Comparison of ENCODE assay signal across 27 cellular contexts in the genomic region with DNA sequence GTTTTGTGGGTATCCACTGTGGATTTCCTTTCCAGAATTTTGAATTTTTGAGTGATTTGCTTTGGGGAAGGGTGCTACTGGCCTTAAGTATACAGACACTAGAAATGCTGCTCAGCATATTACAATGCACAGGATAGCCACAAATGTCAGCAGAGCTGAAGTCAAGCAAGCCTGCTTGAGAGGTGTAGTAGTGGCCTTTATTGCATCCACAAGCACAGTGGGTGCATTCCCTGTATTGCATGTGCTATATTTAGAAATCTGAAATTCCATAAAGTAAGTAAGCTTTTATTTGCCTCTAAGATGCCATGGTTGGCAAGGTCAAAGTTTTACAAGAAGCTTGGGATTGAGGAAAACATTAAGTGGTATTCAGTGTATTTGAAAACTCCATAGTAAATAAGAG.
A peak's percentile ranks its signal among the peaks of the same experiment; 100 is the strongest.
DNase-seq lines count a peak whose midpoint lies in the region; ATAC-seq and TF ChIP-seq lines count a peak whose summit lies in the region.
"Had no signal": no experiment of that assay in that cellular context is flagged by ENCODE, and none has a peak within 500 bp of the region (broad histone marks: within the 10 kb centered on the region; RNA-seq: fewer than 3 reads in every experiment).

No MANE protein-coding gene starts in this region.

- H3K4me1 ChIP-seq in mucosa of descending colon (ENCODE audit: low read depth): peaks cover 17% of the 10 kb centered on the region
- H3K4me1 ChIP-seq: A549; BE2C; BLaER1; BLaER1 treated with 17β-estradiol and CSF1 and Interleukin-3, amounts not matched to agents 10 nM and 100 nM; Caco-2 had no signal

- no peaks in the 10 kb centered on the region for H3K9me3 ChIP-seq in mucosa of descending colon
- H3K9me3 ChIP-seq: BE2C had no signal

- intact Hi-C loops in left colon (cut with DNase I, micrococcal nuclease): no loop called here
- intact Hi-C loops in mucosa of descending colon (cut with DNase I, micrococcal nuclease): no loop called here

- no peak overlapping the region for H3K4me3 ChIP-seq in mucosa of descending colon
- H3K4me3 ChIP-seq: A549; BLaER1; BLaER1 treated with 17β-estradiol and CSF1 and Interleukin-3, amounts not matched to agents 10 nM and 100 nM had no signal

- peak; percentile 66 for ATAC-seq in left colon
- ATAC-seq in mucosa of descending colon: peak; percentile 53
- no peak for ATAC-seq in HG02759 (IDR thresholded peaks at IDR 0.05; ENCODE audit: unreplicated experiment)
- ATAC-seq: A549; CD8-positive, alpha-beta T cell had no signal

- H3K36me3 ChIP-seq in mucosa of descending colon (ENCODE audit: low read depth): no peaks in the 10 kb centered on the region
- H3K36me3 ChIP-seq: BE2C; BLaER1; BLaER1 treated with 17β-estradiol and CSF1 and Interleukin-3, amounts not matched to agents 10 nM and 100 nM had no signal

- no peak for TF ChIP-seq CTCF in mucosa of descending colon (IDR thresholded peaks at IDR 0.05)

- DNase-seq in left colon (no peak), mucosa of descending colon (no peak), kidney tubule cell (ENCODE audit: low spot score) (no peak)
- DNase-seq: 8988T; ACHN; AML-193; BE2C; C1 segment of cervical spinal cord; Caco-2; Calu3; CD4-positive, alpha-beta memory T cell; CD4-positive, alpha-beta T cell; CD4-positive, CD25-positive, alpha-beta regulatory T cell; CD8-positive, alpha-beta memory T cell; CD8-positive, alpha-beta T cell; COR-L47; DMS 273 treated with DMSO at 0.1 percent for 48 hours; DMS153; DMS53; DMS79; DMS79 treated with DMSO at 0.1 percent for 48 hours; DND-41; EL had no signal
